ENCODE assay signal across 1 cellular context in genomic region chr7:113084499-113085172, GRCh38.
TF ChIP-seq lines count a peak whose summit lies in the region.

No MANE protein-coding gene starts in this region.

TF ChIP-seq in K562, 482 proteins besides CTCF, POLR2A, EP300 and RAD21 (continued from another document and continues in another):
- TF ChIP-seq CUX1 (CRISPR knock-in tag; IDR thresholded peaks at IDR 0.05), result 0 out of 2 replicates have a peak, but pooled peaks have one; percentile 58
- peak; percentile 75 for TF ChIP-seq ZNF766 (CRISPR knock-in tag; conservative IDR thresholded peaks at IDR 0.05)
- TF ChIP-seq ZBTB5 (IDR thresholded peaks at IDR 0.05), result no peak
- TF ChIP-seq SRF (CRISPR knock-in tag; IDR thresholded peaks at IDR 0.05), result no peak
- TF ChIP-seq MTA3 (IDR thresholded peaks at IDR 0.05; ENCODE audit: borderline replicate concordance), result no peak
- no peak for TF ChIP-seq JUND (IDR thresholded peaks at IDR 0.05; ENCODE audit: borderline replicate concordance, low read depth, low read length)
- TF ChIP-seq JUND (tag; IDR thresholded peaks at IDR 0.05; ENCODE audit: borderline replicate concordance, low read depth, low read length), result peak; percentile 54; the same call in 1 of the 3 replicates
- TF ChIP-seq KLF13 (tag; IDR thresholded peaks at IDR 0.05; ENCODE audit: borderline replicate concordance, low read depth), result no peak
- TF ChIP-seq KLF16 (IDR thresholded peaks at IDR 0.05), result no peak
- TF ChIP-seq ELK3 (CRISPR knock-in tag; IDR thresholded peaks at IDR 0.05), result no peak
- TF ChIP-seq ZBTB40 (IDR thresholded peaks at IDR 0.05), result peak; percentile 99
- TF ChIP-seq ZBTB40 (CRISPR knock-in tag; IDR thresholded peaks at IDR 0.05), result peak; percentile 96
- TF ChIP-seq ZNF212 (CRISPR knock-in tag; IDR thresholded peaks at IDR 0.05), result no peak
- TF ChIP-seq MYNN (IDR thresholded peaks at IDR 0.05), result peak; percentile 98
- TF ChIP-seq MYNN (CRISPR knock-in tag; IDR thresholded peaks at IDR 0.05), result no peak
- no peak for TF ChIP-seq CREBBP (IDR thresholded peaks at IDR 0.05; ENCODE audit: low read depth, low read length)
- TF ChIP-seq MYC (IDR thresholded peaks at IDR 0.05; ENCODE audit: low read depth, low read length), result 0 out of 2 replicates have a peak, but pooled peaks have one; percentile 8
- TF ChIP-seq MYC (CRISPR knock-in tag; IDR thresholded peaks at IDR 0.05; ENCODE audit: borderline replicate concordance, low read depth), result no peak
- TF ChIP-seq ARID3B (CRISPR knock-in tag; IDR thresholded peaks at IDR 0.05; ENCODE audit: borderline replicate concordance), result no peak
- no peak for TF ChIP-seq ZNF232 (CRISPR knock-in tag; IDR thresholded peaks at IDR 0.05)
- no peak for TF ChIP-seq MEIS2 (IDR thresholded peaks at IDR 0.05; ENCODE audit: partially characterized antibody)
- no peak for TF ChIP-seq ZNF263 (CRISPR knock-in tag; IDR thresholded peaks at IDR 0.05; ENCODE audit: borderline replicate concordance)
- no peak for TF ChIP-seq ZNF12 (CRISPR knock-in tag; IDR thresholded peaks at IDR 0.05)
- peak; percentile 27; the same call in 1 of the 2 replicates for TF ChIP-seq EP400 (IDR thresholded peaks at IDR 0.05)
- TF ChIP-seq STAG1 (CRISPR knock-in tag; IDR thresholded peaks at IDR 0.05; ENCODE audit: borderline replicate concordance), result no peak
- 0 out of 2 replicates have a peak, but pooled peaks have one; percentile 44 for TF ChIP-seq ZNF197 (CRISPR knock-in tag; IDR thresholded peaks at IDR 0.05; ENCODE audit: low read depth)
- TF ChIP-seq RFX1 (IDR thresholded peaks at IDR 0.05), result no peak
- no peak for TF ChIP-seq LCOR (CRISPR knock-in tag; IDR thresholded peaks at IDR 0.05)
- no peak for TF ChIP-seq MBD1 (CRISPR knock-in tag; IDR thresholded peaks at IDR 0.05)
- TF ChIP-seq E4F1 (CRISPR knock-in tag; IDR thresholded peaks at IDR 0.05; ENCODE audit: borderline replicate concordance), result no peak
- TF ChIP-seq JUN (IDR thresholded peaks at IDR 0.05; ENCODE audit: borderline replicate concordance, low read depth, low read length), result 0 out of 2 replicates have a peak, but pooled peaks have one; percentile 11
- TF ChIP-seq JUN (CRISPR knock-in tag; IDR thresholded peaks at IDR 0.05; ENCODE audit: borderline replicate concordance), result no peak
